In genomic region chr22:17198188-17199130, GRCh38 we compare ENCODE assay signal across 10 cellular contexts. TPM values are rescaled to one million over a fixed set of nuclear protein-coding genes. Genes with fewer than 3 reads are reported as not detected.
DNase-seq lines count a peak whose midpoint lies in the region; ATAC-seq and TF ChIP-seq lines count a peak whose summit lies in the region.
"Had no signal": no experiment of that assay in that cellular context is flagged by ENCODE, and none has a peak within 500 bp of the region (broad histone marks: within the 10 kb centered on the region; RNA-seq: fewer than 3 reads in every experiment).

No MANE protein-coding gene starts in this region.

- H3K36me3 Mint-ChIP-seq in nephron (ENCODE audit: low read depth), result no peaks in the 10 kb centered on the region
- H3K36me3 Mint-ChIP-seq in activated naive CD4-positive, alpha-beta T cell treated with anti-CD3 and anti-CD28 coated beads, Interleukin-2, amount 50 U/mL, for 72 hours, result no peaks in the 10 kb centered on the region

- H3K4me3 ChIP-seq in fibroblast of villous mesenchyme (ENCODE audit: low read depth, low read length) (peak overlapping the region; percentile 46), MG63 (no peak overlapping the region), brain microvascular endothelial cell (ENCODE audit: low read depth, low read length) (no peak overlapping the region)

- H3K4me1 Mint-ChIP-seq in nephron, result peaks cover 31% of the 10 kb centered on the region

- H3K36me3 ChIP-seq in MG63, result no peaks in the 10 kb centered on the region
- H3K36me3 ChIP-seq in brain microvascular endothelial cell (replicated peaks), result no peaks in the 10 kb centered on the region

- ATAC-seq in GM19467 (IDR thresholded peaks at IDR 0.05; ENCODE audit: unreplicated experiment), result no peak
- no peak for ATAC-seq in activated naive CD4-positive, alpha-beta T cell treated with anti-CD3 and anti-CD28 coated beads, Interleukin-2, amount 50 U/mL, for 72 hours

- no peaks in the 10 kb centered on the region for H3K9me3 Mint-ChIP-seq in nephron
- H3K9me3 Mint-ChIP-seq in activated naive CD4-positive, alpha-beta T cell treated with anti-CD3 and anti-CD28 coated beads, Interleukin-2, amount 50 U/mL, for 72 hours, result no peaks in the 10 kb centered on the region
- H3K9me3 Mint-ChIP-seq: naive B cell had no signal

- in situ Hi-C loops in brain microvascular endothelial cell (cut with HindIII; ENCODE audit: low pct_ligation_motif_present, low sequenced_read_pairs), result no loop called here

- H3K4me3 Mint-ChIP-seq in nephron, result peak overlapping the region; percentile 78 to 83 (median 80)

- DNase-seq in NCI-H82 treated with DMSO at 0.1 percent for 48 hours (lab: John Stamatoyannopoulos, UW; ENCODE audit: unreplicated experiment) (peak; percentile 8), fibroblast of villous mesenchyme (ENCODE audit: low read depth) (no peak), MG63 (no peak), brain microvascular endothelial cell (no peak)
- no peak for DNase-seq in activated naive CD4-positive, alpha-beta T cell treated with anti-CD3 and anti-CD28 coated beads, Interleukin-2, amount 50 U/mL, for 72 hours (ENCODE audit: low spot score in 2 of 2)
- DNase-seq: activated naive CD4-positive, alpha-beta T cell; naive B cell had no signal

- no peaks in the 10 kb centered on the region for H3K27me3 ChIP-seq in MG63
- H3K27me3 ChIP-seq in brain microvascular endothelial cell (replicated peaks), result no peaks in the 10 kb centered on the region

- H3K27ac ChIP-seq in 22Rv1 (peak overlapping the region; percentile 66), brain microvascular endothelial cell (no peak overlapping the region)

- H3K27ac Mint-ChIP-seq in nephron, result peak overlapping the region; percentile 94 to 98 (median 95)
- no peak overlapping the region for H3K27ac Mint-ChIP-seq in activated naive CD4-positive, alpha-beta T cell treated with anti-CD3 and anti-CD28 coated beads, Interleukin-2, amount 50 U/mL, for 72 hours

- TF ChIP-seq CTCF in 22Rv1 (IDR thresholded peaks at IDR 0.05), result no peak
- no peak for TF ChIP-seq CTCF in fibroblast of villous mesenchyme (IDR thresholded peaks at IDR 0.05; ENCODE audit: insufficient read depth, low read depth, low read length)
- TF ChIP-seq CTCF in nephron (IDR thresholded peaks at IDR 0.05; ENCODE audit: unreplicated experiment in 3 of 3), result no peak
- TF ChIP-seq CTCF in brain microvascular endothelial cell (IDR thresholded peaks at IDR 0.05; ENCODE audit: low read depth, low read length, missing control alignments), result no peak

- H3K27me3 Mint-ChIP-seq in nephron (ENCODE audit: low read depth), result no peaks in the 10 kb centered on the region
- H3K27me3 Mint-ChIP-seq: naive B cell had no signal

- no peaks in the 10 kb centered on the region for H3K9me3 ChIP-seq in MG63

RNA-seq across cellular contexts. Expression of gene ADA2, which starts 20.8 kb away (rescaled TPM):
- 1.3 and 6.1 TPM in 2 replicates for total RNA-seq in fibroblast of villous mesenchyme
- 1 to 10 TPM; 2.4 to 5.6 TPM for total RNA-seq in activated naive CD4-positive, alpha-beta T cell treated with anti-CD3 and anti-CD28 coated beads, Interleukin-2, amount 50 U/mL, for 72 hours
- not detected in 2 replicates for total RNA-seq in MG63 (2014; rRNA removed; shearing (Covaris generic); ENCODE audit: low replicate concordance)

RNA-seq across cellular contexts. Expression of gene HDHD5, which starts 39.4 kb away (rescaled TPM):
- 24.2 and 28.7 TPM in 2 replicates for total RNA-seq in fibroblast of villous mesenchyme
- 10 to 100 TPM; 22.0 to 71.3 TPM for total RNA-seq in activated naive CD4-positive, alpha-beta T cell treated with anti-CD3 and anti-CD28 coated beads, Interleukin-2, amount 50 U/mL, for 72 hours
- 88.1 and 148 TPM in 2 replicates for total RNA-seq in MG63 (2014; rRNA removed; shearing (Covaris generic); ENCODE audit: low replicate concordance)

Comparison
In these comparisons a context has a peak if more than half of its experiments do, and no peak if none do; other contexts are left out.
1. H3K27ac Mint-ChIP-seq: peak in nephron (3 of 3); none in activated naive CD4-positive, alpha-beta T cell treated with anti-CD3 and anti-CD28 coated beads, Interleukin-2, amount 50 U/mL, for 72 hours (0 of 2).